1 cellular context compared by ENCODE assay signal in the genomic region with DNA sequence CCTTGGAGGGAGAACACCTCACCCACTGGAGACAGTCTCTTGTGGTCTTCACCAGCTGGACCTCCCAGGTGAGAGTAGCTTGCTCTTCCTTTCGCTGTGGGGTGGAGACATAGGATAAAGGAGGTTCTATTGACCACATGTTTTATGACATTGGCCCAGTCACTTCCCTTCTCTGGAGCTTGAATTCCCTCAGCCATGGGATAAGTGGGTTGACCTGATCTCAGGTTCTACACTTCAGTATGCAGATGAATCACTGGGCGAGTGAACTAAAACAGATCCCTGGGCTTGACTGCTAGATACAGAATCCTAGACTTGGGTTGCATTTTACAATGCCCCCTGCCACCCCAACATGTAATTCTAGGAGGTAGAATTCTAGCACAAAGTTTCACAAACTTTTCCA.
TF ChIP-seq lines count a peak whose summit lies in the region.

No MANE protein-coding gene starts in this region.

TF ChIP-seq in IMR-90, 13 proteins besides CTCF, POLR2A, EP300 and RAD21:
- TF ChIP-seq CEBPB (IDR thresholded peaks at IDR 0.05; ENCODE audit: low read depth, low read length) (no peak), FOS (IDR thresholded peaks at IDR 0.05; ENCODE audit: low read depth, low read length) (no peak), MAFK (IDR thresholded peaks at IDR 0.05; ENCODE audit: low read depth, low read length) (no peak), MAZ (IDR thresholded peaks at IDR 0.05; ENCODE audit: borderline replicate concordance, low read depth, low read length) (no peak), RCOR1 (IDR thresholded peaks at IDR 0.05; ENCODE audit: insufficient replicate concordance, low read length) (no peak), RFX5 (IDR thresholded peaks at IDR 0.05; ENCODE audit: low read depth, low read length) (no peak), CHD1 (IDR thresholded peaks at IDR 0.05; ENCODE audit: low read depth, low read length) (no peak), NFE2L2 (IDR thresholded peaks at IDR 0.05; ENCODE audit: low read depth, low read length) (no peak), SMC3 (IDR thresholded peaks at IDR 0.05; ENCODE audit: low read depth, low read length) (no peak), BHLHE40 (IDR thresholded peaks at IDR 0.05; ENCODE audit: low read depth, low read length) (no peak), MXI1 (IDR thresholded peaks at IDR 0.05; ENCODE audit: borderline replicate concordance, low read depth, low read length) (no peak)
- TF ChIP-seq, protein P1, sequence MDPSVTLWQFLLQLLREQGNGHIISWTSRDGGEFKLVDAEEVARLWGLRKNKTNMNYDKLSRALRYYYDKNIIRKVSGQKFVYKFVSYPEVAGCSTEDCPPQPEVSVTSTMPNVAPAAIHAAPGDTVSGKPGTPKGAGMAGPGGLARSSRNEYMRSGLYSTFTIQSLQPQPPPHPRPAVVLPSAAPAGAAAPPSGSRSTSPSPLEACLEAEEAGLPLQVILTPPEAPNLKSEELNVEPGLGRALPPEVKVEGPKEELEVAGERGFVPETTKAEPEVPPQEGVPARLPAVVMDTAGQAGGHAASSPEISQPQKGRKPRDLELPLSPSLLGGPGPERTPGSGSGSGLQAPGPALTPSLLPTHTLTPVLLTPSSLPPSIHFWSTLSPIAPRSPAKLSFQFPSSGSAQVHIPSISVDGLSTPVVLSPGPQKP (IDR thresholded peaks at IDR 0.05; ENCODE audit: borderline replicate concordance, low read depth, low read length): no peak
- TF ChIP-seq, protein P2, sequence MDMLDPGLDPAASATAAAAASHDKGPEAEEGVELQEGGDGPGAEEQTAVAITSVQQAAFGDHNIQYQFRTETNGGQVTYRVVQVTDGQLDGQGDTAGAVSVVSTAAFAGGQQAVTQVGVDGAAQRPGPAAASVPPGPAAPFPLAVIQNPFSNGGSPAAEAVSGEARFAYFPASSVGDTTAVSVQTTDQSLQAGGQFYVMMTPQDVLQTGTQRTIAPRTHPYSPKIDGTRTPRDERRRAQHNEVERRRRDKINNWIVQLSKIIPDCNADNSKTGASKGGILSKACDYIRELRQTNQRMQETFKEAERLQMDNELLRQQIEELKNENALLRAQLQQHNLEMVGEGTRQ (IDR thresholded peaks at IDR 0.05; ENCODE audit: low read depth, low read length): no peak
